Comparison of ENCODE assay signal across 9 cellular contexts in genomic region chr2:149330127-149331022, GRCh38. TPM values are rescaled to one million over a fixed set of nuclear protein-coding genes. Genes with fewer than 3 reads are reported as not detected.
DNase-seq lines count a peak whose midpoint lies in the region; ATAC-seq and TF ChIP-seq lines count a peak whose summit lies in the region.
"Had no signal": no experiment of that assay in that cellular context is flagged by ENCODE, and none has a peak within 500 bp of the region (broad histone marks: within the 10 kb centered on the region; RNA-seq: fewer than 3 reads in every experiment).

A gene with protein sequence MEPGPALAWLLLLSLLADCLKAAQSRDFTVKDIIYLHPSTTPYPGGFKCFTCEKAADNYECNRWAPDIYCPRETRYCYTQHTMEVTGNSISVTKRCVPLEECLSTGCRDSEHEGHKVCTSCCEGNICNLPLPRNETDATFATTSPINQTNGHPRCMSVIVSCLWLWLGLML (plus strand): TSS chr2:149330587. CDS start chr2:149437709, 107,122 bp downstream.

- H3K4me3 Mint-ChIP-seq in activated naive CD4-positive, alpha-beta T cell treated with anti-CD3 and anti-CD28 coated beads, Interleukin-2, amount 10 ng/mL, durations not matched to agents 7 days and 5 days, result no peak within 1 kb of the TSS

- intact Hi-C loops in esophagus squamous epithelium (cut with DNase I), result no loop called here
- intact Hi-C loops in upper lobe of right lung (cut with DNase I), result no loop called here

- H3K36me3 ChIP-seq in esophagus squamous epithelium (no peaks in the 10 kb centered on the region), mucosa of rectum (ENCODE audit: control insufficient read depth in 2 of 2, insufficient read depth in 2 of 2, low read length in 2 of 2) (no peaks in the 10 kb centered on the region), upper lobe of right lung (no peaks in the 10 kb centered on the region)

- no peak for TF ChIP-seq CTCF in esophagus squamous epithelium (IDR thresholded peaks at IDR 0.05)
- no peak for TF ChIP-seq CTCF in upper lobe of right lung (IDR thresholded peaks at IDR 0.05)

- DNase-seq in GM03348 (ENCODE audit: low spot score) (peak; percentile 98), GOT3 (lab: John Stamatoyannopoulos, UW) (peak; percentile 44), LHCN-M2 (ENCODE audit: low read depth) (peak; percentile 76), esophagus squamous epithelium (lab: John Stamatoyannopoulos, UW) (no peak), upper lobe of right lung (peak; percentile 81)
- DNase-seq in activated naive CD4-positive, alpha-beta T cell treated with anti-CD3 and anti-CD28 coated beads, Interleukin-2, amount 10 ng/mL, durations not matched to agents 7 days and 5 days, result no peak

- H3K27ac Mint-ChIP-seq in activated naive CD4-positive, alpha-beta T cell treated with anti-CD3 and anti-CD28 coated beads, Interleukin-2, amount 10 ng/mL, durations not matched to agents 7 days and 5 days, result no peak within 1 kb of the TSS
- H3K27ac Mint-ChIP-seq: activated naive CD4-positive, alpha-beta T cell treated with anti-CD3 and anti-CD28 coated beads, Interleukin-2, amount 50 U/mL, for 72 hours had no signal

- H3K9ac ChIP-seq in mucosa of rectum (ENCODE audit: low read depth in 1 of 2, low read length in 2 of 2), result peak within 1 kb of the TSS; percentile 43 to 68

- H3K27me3 Mint-ChIP-seq in activated naive CD4-positive, alpha-beta T cell treated with anti-CD3 and anti-CD28 coated beads, Interleukin-2, amount 10 ng/mL, durations not matched to agents 7 days and 5 days, result peaks cover 48% of the 10 kb centered on the region

- peaks cover 11 to 23% (median 14%) of the 10 kb centered on the region in 3 donors for H3K4me1 ChIP-seq in esophagus squamous epithelium
- H3K4me1 ChIP-seq in mucosa of rectum (ENCODE audit: control insufficient read depth in 2 of 2, insufficient read depth in 2 of 2, low read length in 2 of 2), result peaks cover 0 to 8% of the 10 kb centered on the region in 2 donors
- peaks cover 8% of the 10 kb centered on the region for H3K4me1 ChIP-seq in upper lobe of right lung

- ATAC-seq in SK-N-SH treated with all-trans-retinoic acid at 6 μM for 48 hours (peak; percentile 87), upper lobe of right lung (peak; percentile 97)

- H3K4me3 ChIP-seq in esophagus squamous epithelium (peak within 1 kb of the TSS; percentile 43 to 79 (median 64)), mucosa of rectum (ENCODE audit: low read length in 2 of 2) (peak within 1 kb of the TSS; percentile 67 to 81), upper lobe of right lung (peak within 1 kb of the TSS; percentile 59)

- CTCF ChIA-PET in activated naive CD4-positive, alpha-beta T cell treated with anti-CD3 and anti-CD28 coated beads, Interleukin-2, amount 10 ng/mL, durations not matched to agents 7 days and 5 days (lab: Charles Lee), result no interaction called here

- H3K9me3 Mint-ChIP-seq in activated naive CD4-positive, alpha-beta T cell treated with anti-CD3 and anti-CD28 coated beads, Interleukin-2, amount 10 ng/mL, durations not matched to agents 7 days and 5 days, result no peaks in the 10 kb centered on the region

- peaks cover 0 to 43% (median 0%) of the 10 kb centered on the region in 4 donors for H3K27me3 ChIP-seq in esophagus squamous epithelium
- H3K27me3 ChIP-seq in mucosa of rectum (ENCODE audit: control insufficient read depth in 2 of 2, insufficient read depth in 2 of 2, low read length in 2 of 2), result peaks cover 0 to 7% of the 10 kb centered on the region in 2 donors
- peaks cover 65% of the 10 kb centered on the region for H3K27me3 ChIP-seq in upper lobe of right lung

- no peak for TF ChIP-seq POLR2A in esophagus squamous epithelium (IDR thresholded peaks at IDR 0.05)

- WGBS in esophagus squamous epithelium, 2 donors, result 0% methylated on average over 2 of the region's 96 CpGs; no CpG with 5 or more reads in 1 of the 2 donors

- H3K27ac ChIP-seq in esophagus squamous epithelium (peak within 1 kb of the TSS; percentile 10 to 62 (median 43)), mucosa of rectum (ENCODE audit: low read depth in 2 of 2, low read length in 2 of 2) (peak within 1 kb of the TSS; percentile 68 to 79), upper lobe of right lung (no peak within 1 kb of the TSS)

- H3K36me3 Mint-ChIP-seq in activated naive CD4-positive, alpha-beta T cell treated with anti-CD3 and anti-CD28 coated beads, Interleukin-2, amount 10 ng/mL, durations not matched to agents 7 days and 5 days, result peaks cover 2% of the 10 kb centered on the region

- H3K4me1 Mint-ChIP-seq in activated naive CD4-positive, alpha-beta T cell treated with anti-CD3 and anti-CD28 coated beads, Interleukin-2, amount 10 ng/mL, durations not matched to agents 7 days and 5 days, result peaks cover 6% of the 10 kb centered on the region

- H3K9me3 ChIP-seq in esophagus squamous epithelium (no peaks in the 10 kb centered on the region), mucosa of rectum (ENCODE audit: control insufficient read depth in 2 of 2, low read length in 2 of 2) (no peaks in the 10 kb centered on the region), upper lobe of right lung (no peaks in the 10 kb centered on the region)

TF ChIP-seq in SK-N-SH treated with all-trans-retinoic acid at 6 μM for 48 hours, 23 proteins besides CTCF, POLR2A, EP300 and RAD21:
- TF ChIP-seq ZFP30 (CRISPR knock-in tag; IDR thresholded peaks at IDR 0.05) (no peak), TOX (CRISPR knock-in tag; IDR thresholded peaks at IDR 0.05; ENCODE audit: borderline replicate concordance) (no peak), ZNF565 (CRISPR knock-in tag; conservative IDR thresholded peaks at IDR 0.05; ENCODE audit: low read depth) (no peak), PPARA (CRISPR knock-in tag; IDR thresholded peaks at IDR 0.05; ENCODE audit: borderline replicate concordance) (no peak), ISL1 (CRISPR knock-in tag; IDR thresholded peaks at IDR 0.05) (no peak), CSDC2 (CRISPR knock-in tag; IDR thresholded peaks at IDR 0.05) (0 out of 2 replicates have a peak, but pooled peaks have one; percentile 12), RARB (CRISPR knock-in tag; IDR thresholded peaks at IDR 0.05) (no peak)
- TF ChIP-seq, protein P1, sequence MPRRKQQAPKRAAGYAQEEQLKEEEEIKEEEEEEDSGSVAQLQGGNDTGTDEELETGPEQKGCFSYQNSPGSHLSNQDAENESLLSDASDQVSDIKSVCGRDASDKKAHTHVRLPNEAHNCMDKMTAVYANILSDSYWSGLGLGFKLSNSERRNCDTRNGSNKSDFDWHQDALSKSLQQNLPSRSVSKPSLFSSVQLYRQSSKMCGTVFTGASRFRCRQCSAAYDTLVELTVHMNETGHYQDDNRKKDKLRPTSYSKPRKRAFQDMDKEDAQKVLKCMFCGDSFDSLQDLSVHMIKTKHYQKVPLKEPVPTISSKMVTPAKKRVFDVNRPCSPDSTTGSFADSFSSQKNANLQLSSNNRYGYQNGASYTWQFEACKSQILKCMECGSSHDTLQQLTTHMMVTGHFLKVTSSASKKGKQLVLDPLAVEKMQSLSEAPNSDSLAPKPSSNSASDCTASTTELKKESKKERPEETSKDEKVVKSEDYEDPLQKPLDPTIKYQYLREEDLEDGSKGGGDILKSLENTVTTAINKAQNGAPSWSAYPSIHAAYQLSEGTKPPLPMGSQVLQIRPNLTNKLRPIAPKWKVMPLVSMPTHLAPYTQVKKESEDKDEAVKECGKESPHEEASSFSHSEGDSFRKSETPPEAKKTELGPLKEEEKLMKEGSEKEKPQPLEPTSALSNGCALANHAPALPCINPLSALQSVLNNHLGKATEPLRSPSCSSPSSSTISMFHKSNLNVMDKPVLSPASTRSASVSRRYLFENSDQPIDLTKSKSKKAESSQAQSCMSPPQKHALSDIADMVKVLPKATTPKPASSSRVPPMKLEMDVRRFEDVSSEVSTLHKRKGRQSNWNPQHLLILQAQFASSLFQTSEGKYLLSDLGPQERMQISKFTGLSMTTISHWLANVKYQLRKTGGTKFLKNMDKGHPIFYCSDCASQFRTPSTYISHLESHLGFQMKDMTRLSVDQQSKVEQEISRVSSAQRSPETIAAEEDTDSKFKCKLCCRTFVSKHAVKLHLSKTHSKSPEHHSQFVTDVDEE (CRISPR knock-in tag; IDR thresholded peaks at IDR 0.05), result no peak; the same call in 1 of the 2 replicates

RNA-seq across cellular contexts. Expression of the gene that starts here (rescaled TPM):
- 14.0 and 16.6 TPM in 2 replicates for total RNA-seq in LHCN-M2 (2014; rRNA removed)
- polyA plus RNA-seq in LHCN-M2 (2012), result 12.0 TPM
- total RNA-seq in esophagus squamous epithelium, result 1 to 10 TPM in 1 of 4 donors, under 1 TPM in 3; 0.57 to 1.2 (median 0.80) TPM
- 0.29 TPM for total RNA-seq in upper lobe of right lung
- total RNA-seq: activated naive CD4-positive, alpha-beta T cell treated with anti-CD3 and anti-CD28 coated beads, Interleukin-2, amount 50 U/mL, for 72 hours had no signal

Comparison
In these comparisons a context has a peak if more than half of its experiments do, and no peak if none do; other contexts are left out.
1. Peak in DNase-seq, ATAC-seq and H3K4me3 ChIP-seq in upper lobe of right lung; RNA of the gene not detected or under 1 TPM.
2. DNase-seq: peak in GM03348 (single experiment), GOT3 (single experiment) and LHCN-M2 (single experiment); none in esophagus squamous epithelium (single experiment) and activated naive CD4-positive, alpha-beta T cell treated with anti-CD3 and anti-CD28 coated beads, Interleukin-2, amount 10 ng/mL, durations not matched to agents 7 days and 5 days (single experiment).
3. Peak in every context shown above with its lines, with median percentiles within 50 percentile points of each other: H3K4me3 ChIP-seq.